In the genomic region with DNA sequence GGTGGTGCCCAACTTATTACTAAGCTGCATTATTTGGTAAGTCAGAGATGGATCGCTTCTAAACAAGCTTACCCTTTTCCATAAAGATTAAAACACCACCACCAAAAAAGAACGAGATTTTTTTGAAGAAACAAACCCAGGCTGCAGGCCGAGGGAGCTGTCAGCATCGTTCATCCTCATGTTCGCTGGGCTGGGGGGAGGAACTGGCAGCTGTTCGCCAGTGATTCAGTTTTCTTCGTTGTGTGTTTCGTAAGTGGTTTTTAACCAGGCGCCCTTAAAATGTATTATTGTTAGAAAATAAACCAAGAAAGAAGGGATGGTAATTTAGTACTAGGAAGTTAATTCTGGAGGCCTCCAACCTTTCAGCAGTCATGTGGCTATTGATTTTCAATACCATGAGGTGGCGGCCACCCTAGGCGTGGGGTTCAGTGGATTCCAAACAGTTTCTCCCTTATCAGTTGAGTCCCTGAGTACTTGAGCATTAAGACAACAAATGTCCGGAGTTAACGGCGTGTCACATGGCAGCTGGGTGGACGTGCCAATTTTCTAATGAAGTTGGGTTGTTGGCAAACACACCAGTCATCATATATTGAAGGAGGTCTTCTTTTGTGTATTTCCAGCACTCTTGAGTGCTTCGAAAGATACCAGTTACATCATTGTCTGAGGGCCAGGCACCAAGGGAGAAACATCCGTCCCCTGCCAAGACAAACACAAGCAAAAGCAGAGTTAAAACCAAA, we compare ENCODE assay signal across 1 cellular context.
A peak's percentile ranks its signal among the peaks of the same experiment; 100 is the strongest.
TF ChIP-seq lines count a peak whose summit lies in the region.

No MANE protein-coding gene starts in this region.

TF ChIP-seq in HEK293, 187 proteins besides CTCF, POLR2A, EP300 and RAD21 (continued from another document and continues in another):
- TF ChIP-seq, protein P1, sequence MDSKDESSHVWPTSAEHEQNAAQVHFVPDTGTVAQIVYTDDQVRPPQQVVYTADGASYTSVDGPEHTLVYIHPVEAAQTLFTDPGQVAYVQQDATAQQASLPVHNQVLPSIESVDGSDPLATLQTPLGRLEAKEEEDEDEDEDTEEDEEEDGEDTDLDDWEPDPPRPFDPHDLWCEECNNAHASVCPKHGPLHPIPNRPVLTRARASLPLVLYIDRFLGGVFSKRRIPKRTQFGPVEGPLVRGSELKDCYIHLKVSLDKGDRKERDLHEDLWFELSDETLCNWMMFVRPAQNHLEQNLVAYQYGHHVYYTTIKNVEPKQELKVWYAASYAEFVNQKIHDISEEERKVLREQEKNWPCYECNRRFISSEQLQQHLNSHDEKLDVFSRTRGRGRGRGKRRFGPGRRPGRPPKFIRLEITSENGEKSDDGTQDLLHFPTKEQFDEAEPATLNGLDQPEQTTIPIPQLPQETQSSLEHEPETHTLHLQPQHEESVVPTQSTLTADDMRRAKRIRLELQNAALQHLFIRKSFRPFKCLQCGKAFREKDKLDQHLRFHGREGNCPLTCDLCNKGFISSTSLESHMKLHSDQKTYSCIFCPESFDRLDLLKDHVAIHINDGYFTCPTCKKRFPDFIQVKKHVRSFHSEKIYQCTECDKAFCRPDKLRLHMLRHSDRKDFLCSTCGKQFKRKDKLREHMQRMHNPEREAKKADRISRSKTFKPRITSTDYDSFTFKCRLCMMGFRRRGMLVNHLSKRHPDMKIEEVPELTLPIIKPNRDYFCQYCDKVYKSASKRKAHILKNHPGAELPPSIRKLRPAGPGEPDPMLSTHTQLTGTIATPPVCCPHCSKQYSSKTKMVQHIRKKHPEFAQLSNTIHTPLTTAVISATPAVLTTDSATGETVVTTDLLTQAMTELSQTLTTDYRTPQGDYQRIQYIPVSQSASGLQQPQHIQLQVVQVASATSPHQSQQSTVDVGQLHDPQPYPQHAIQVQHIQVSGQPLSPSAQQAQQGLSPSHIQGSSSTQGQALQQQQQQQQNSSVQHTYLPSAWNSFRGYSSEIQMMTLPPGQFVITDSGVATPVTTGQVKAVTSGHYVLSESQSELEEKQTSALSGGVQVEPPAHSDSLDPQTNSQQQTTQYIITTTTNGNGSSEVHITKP (tag by site-specific recombination; IDR thresholded peaks at IDR 0.05), result no peak
- TF ChIP-seq ZFP41 (tag by site-specific recombination; IDR thresholded peaks at IDR 0.05; ENCODE audit: borderline replicate concordance) (no peak), ZNF544 (tag by site-specific recombination; IDR thresholded peaks at IDR 0.05) (no peak), ZNF670 (tag by site-specific recombination; IDR thresholded peaks at IDR 0.05; ENCODE audit: low read depth) (no peak), ZNF623 (tag by site-specific recombination; IDR thresholded peaks at IDR 0.05) (no peak), YY1 (tag by site-specific recombination; IDR thresholded peaks at IDR 0.05) (no peak), ZNF114 (tag by site-specific recombination; IDR thresholded peaks at IDR 0.05) (no peak), SETDB1 (IDR thresholded peaks at IDR 0.05; ENCODE audit: insufficient read length, low read length) (no peak), ZFP37 (tag by site-specific recombination; IDR thresholded peaks at IDR 0.05) (no peak), ZSCAN16 (tag by site-specific recombination; IDR thresholded peaks at IDR 0.05) (no peak), ZBTB21 (tag by site-specific recombination; IDR thresholded peaks at IDR 0.05) (peak; percentile 37; the same call in 1 of the 2 replicates), ZNF548 (tag by site-specific recombination; IDR thresholded peaks at IDR 0.05) (no peak), ZNF19 (tag by site-specific recombination; IDR thresholded peaks at IDR 0.05; ENCODE audit: low read depth) (no peak), ZNF521 (tag by site-specific recombination; IDR thresholded peaks at IDR 0.05) (no peak), EGR2 (tag by site-specific recombination; IDR thresholded peaks at IDR 0.05; ENCODE audit: low read depth) (no peak), ZNF175 (tag by site-specific recombination; IDR thresholded peaks at IDR 0.05) (no peak), ZNF596 (tag by site-specific recombination; IDR thresholded peaks at IDR 0.05) (no peak), ZNF311 (tag by site-specific recombination; IDR thresholded peaks at IDR 0.05; ENCODE audit: borderline replicate concordance) (no peak), ZNF561 (tag by site-specific recombination; IDR thresholded peaks at IDR 0.05; ENCODE audit: borderline replicate concordance) (peak; percentile 54; the same call in 1 of the 2 replicates), ZNF324 (tag by site-specific recombination; IDR thresholded peaks at IDR 0.05) (no peak), ZNF132 (tag by site-specific recombination; IDR thresholded peaks at IDR 0.05; ENCODE audit: borderline replicate concordance) (no peak), SCRT2 (tag by site-specific recombination; IDR thresholded peaks at IDR 0.05) (no peak), ZSCAN30 (tag by site-specific recombination; IDR thresholded peaks at IDR 0.05) (no peak), ZNF621 (tag by site-specific recombination; IDR thresholded peaks at IDR 0.05) (no peak), ZNF211 (tag by site-specific recombination; IDR thresholded peaks at IDR 0.05; ENCODE audit: low read depth) (no peak), ZNF184 (tag by site-specific recombination; IDR thresholded peaks at IDR 0.05) (no peak), SP7 (tag by site-specific recombination; IDR thresholded peaks at IDR 0.05) (no peak), YY2 (tag by site-specific recombination; IDR thresholded peaks at IDR 0.05) (no peak), ZNF2 (tag by site-specific recombination; IDR thresholded peaks at IDR 0.05) (no peak), ZNF37A (tag by site-specific recombination; IDR thresholded peaks at IDR 0.05) (no peak), ZNF843 (tag by site-specific recombination; IDR thresholded peaks at IDR 0.05) (peak; percentile 42; the same call in 1 of the 2 replicates), ZNF560 (tag by site-specific recombination; IDR thresholded peaks at IDR 0.05; ENCODE audit: borderline replicate concordance) (no peak), SALL2 (tag by site-specific recombination; IDR thresholded peaks at IDR 0.05; ENCODE audit: borderline replicate concordance) (no peak), ZEB2 (tag by site-specific recombination; IDR thresholded peaks at IDR 0.05) (peak; percentile 82), ZNF785 (tag by site-specific recombination; IDR thresholded peaks at IDR 0.05) (no peak)
- TF ChIP-seq, protein P2, sequence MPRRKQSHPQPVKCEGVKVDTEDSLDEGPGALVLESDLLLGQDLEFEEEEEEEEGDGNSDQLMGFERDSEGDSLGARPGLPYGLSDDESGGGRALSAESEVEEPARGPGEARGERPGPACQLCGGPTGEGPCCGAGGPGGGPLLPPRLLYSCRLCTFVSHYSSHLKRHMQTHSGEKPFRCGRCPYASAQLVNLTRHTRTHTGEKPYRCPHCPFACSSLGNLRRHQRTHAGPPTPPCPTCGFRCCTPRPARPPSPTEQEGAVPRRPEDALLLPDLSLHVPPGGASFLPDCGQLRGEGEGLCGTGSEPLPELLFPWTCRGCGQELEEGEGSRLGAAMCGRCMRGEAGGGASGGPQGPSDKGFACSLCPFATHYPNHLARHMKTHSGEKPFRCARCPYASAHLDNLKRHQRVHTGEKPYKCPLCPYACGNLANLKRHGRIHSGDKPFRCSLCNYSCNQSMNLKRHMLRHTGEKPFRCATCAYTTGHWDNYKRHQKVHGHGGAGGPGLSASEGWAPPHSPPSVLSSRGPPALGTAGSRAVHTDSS (tag by site-specific recombination; IDR thresholded peaks at IDR 0.05), result no peak
- TF ChIP-seq, protein P3, sequence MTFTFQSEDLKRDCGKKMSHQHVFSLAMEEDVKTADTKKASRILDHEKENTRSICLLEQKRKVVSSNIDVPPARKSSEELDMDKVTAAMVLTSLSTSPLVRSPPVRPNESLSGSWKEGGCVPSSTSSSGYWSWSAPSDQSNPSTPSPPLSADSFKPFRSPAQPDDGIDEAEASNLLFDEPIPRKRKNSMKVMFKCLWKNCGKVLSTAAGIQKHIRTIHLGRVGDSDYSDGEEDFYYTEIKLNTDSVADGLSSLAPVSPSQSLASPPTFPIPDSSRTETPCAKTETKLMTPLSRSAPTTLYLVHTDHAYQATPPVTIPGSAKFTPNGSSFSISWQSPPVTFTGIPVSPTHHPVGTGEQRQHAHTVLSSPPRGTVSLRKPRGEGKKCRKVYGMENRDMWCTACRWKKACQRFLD (tag by site-specific recombination; IDR thresholded peaks at IDR 0.05), result no peak
- TF ChIP-seq, protein P4, sequence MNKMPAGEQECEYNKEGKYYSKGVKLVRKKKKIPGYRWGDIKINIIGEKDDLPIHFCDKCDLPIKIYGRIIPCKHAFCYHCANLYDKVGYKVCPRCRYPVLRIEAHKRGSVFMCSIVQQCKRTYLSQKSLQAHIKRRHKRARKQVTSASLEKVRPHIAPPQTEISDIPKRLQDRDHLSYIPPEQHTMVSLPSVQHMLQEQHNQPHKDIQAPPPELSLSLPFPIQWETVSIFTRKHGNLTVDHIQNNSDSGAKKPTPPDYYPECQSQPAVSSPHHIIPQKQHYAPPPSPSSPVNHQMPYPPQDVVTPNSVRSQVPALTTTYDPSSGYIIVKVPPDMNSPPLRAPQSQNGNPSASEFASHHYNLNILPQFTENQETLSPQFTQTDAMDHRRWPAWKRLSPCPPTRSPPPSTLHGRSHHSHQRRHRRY (tag by site-specific recombination; IDR thresholded peaks at IDR 0.05), result no peak
- TF ChIP-seq, protein P5, sequence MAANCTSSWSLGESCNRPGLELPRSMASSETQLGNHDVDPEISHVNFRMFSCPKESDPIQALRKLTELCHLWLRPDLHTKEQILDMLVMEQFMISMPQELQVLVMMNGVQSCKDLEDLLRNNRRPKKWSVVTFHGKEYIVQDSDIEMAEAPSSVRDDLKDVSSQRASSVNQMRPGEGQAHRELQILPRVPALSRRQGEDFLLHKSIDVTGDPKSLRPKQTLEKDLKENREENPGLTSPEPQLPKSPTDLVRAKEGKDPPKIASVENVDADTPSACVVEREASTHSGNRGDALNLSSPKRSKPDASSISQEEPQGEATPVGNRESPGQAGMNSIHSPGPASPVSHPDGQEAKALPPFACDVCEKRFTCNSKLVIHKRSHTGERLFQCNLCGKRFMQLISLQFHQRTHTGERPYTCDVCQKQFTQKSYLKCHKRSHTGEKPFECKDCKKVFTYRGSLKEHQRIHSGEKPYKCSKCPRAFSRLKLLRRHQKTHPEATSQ (tag by site-specific recombination; IDR thresholded peaks at IDR 0.05), result no peak
- TF ChIP-seq, protein P6, sequence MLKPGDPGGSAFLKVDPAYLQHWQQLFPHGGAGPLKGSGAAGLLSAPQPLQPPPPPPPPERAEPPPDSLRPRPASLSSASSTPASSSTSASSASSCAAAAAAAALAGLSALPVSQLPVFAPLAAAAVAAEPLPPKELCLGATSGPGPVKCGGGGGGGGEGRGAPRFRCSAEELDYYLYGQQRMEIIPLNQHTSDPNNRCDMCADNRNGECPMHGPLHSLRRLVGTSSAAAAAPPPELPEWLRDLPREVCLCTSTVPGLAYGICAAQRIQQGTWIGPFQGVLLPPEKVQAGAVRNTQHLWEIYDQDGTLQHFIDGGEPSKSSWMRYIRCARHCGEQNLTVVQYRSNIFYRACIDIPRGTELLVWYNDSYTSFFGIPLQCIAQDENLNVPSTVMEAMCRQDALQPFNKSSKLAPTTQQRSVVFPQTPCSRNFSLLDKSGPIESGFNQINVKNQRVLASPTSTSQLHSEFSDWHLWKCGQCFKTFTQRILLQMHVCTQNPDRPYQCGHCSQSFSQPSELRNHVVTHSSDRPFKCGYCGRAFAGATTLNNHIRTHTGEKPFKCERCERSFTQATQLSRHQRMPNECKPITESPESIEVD (tag by site-specific recombination; IDR thresholded peaks at IDR 0.05), result no peak
- TF ChIP-seq, protein P7, sequence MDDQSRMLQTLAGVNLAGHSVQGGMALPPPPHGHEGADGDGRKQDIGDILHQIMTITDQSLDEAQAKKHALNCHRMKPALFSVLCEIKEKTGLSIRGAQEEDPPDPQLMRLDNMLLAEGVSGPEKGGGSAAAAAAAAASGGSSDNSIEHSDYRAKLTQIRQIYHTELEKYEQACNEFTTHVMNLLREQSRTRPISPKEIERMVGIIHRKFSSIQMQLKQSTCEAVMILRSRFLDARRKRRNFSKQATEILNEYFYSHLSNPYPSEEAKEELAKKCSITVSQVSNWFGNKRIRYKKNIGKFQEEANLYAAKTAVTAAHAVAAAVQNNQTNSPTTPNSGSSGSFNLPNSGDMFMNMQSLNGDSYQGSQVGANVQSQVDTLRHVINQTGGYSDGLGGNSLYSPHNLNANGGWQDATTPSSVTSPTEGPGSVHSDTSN (CRISPR knock-in tag; IDR thresholded peaks at IDR 0.05), result no peak
- TF ChIP-seq, protein P8, sequence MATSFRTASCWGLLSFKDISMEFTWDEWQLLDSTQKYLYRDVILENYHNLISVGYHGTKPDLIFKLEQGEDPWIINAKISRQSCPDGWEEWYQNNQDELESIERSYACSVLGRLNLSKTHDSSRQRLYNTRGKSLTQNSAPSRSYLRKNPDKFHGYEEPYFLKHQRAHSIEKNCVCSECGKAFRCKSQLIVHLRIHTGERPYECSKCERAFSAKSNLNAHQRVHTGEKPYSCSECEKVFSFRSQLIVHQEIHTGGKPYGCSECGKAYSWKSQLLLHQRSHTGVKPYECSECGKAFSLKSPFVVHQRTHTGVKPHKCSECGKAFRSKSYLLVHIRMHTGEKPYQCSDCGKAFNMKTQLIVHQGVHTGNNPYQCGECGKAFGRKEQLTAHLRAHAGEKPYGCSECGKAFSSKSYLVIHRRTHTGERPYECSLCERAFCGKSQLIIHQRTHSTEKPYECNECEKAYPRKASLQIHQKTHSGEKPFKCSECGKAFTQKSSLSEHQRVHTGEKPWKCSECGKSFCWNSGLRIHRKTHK (tag by site-specific recombination; IDR thresholded peaks at IDR 0.05), result no peak
- TF ChIP-seq, protein P9, sequence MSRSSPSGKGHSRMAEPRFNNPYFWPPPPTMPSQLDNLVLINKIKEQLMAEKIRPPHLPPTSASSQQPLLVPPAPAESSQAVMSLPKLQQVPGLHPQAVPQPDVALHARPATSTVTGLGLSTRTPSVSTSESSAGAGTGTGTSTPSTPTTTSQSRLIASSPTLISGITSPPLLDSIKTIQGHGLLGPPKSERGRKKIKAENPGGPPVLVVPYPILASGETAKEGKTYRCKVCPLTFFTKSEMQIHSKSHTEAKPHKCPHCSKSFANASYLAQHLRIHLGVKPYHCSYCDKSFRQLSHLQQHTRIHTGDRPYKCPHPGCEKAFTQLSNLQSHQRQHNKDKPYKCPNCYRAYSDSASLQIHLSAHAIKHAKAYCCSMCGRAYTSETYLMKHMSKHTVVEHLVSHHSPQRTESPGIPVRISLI (tag by site-specific recombination; IDR thresholded peaks at IDR 0.05), result no peak
- TF ChIP-seq, protein P10, sequence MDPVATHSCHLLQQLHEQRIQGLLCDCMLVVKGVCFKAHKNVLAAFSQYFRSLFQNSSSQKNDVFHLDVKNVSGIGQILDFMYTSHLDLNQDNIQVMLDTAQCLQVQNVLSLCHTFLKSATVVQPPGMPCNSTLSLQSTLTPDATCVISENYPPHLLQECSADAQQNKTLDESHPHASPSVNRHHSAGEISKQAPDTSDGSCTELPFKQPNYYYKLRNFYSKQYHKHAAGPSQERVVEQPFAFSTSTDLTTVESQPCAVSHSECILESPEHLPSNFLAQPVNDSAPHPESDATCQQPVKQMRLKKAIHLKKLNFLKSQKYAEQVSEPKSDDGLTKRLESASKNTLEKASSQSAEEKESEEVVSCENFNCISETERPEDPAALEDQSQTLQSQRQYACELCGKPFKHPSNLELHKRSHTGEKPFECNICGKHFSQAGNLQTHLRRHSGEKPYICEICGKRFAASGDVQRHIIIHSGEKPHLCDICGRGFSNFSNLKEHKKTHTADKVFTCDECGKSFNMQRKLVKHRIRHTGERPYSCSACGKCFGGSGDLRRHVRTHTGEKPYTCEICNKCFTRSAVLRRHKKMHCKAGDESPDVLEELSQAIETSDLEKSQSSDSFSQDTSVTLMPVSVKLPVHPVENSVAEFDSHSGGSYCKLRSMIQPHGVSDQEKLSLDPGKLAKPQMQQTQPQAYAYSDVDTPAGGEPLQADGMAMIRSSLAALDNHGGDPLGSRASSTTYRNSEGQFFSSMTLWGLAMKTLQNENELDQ (tag by site-specific recombination; IDR thresholded peaks at IDR 0.05; ENCODE audit: low read depth), result no peak
